In the genomic region with DNA sequence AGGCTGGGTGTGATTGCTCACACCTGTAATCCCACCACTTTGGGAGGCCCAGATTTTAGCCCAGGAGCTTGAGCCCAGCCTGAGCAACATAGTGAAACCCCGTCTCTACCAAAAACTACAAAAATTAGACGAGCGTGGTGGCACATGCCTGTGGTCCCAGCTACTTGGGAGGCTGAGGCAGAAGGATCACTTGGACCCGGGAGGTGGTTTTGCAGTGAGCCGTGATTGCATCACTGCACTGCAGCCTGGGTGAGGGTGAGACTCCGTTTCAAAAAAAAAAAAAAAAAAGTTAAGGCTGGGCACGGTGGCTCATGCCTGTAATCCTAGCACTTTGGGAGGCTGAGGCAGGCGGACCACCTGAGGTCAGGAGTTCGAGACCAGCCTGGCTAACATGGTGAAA, we compare ENCODE assay signal across 8 cellular contexts. TPM values are rescaled to one million over a fixed set of nuclear protein-coding genes. Genes with fewer than 3 reads are reported as not detected.
"Had no signal": no experiment of that assay in that cellular context is flagged by ENCODE, and none has a peak within 500 bp of the region (broad histone marks: within the 10 kb centered on the region; RNA-seq: fewer than 3 reads in every experiment).

No MANE protein-coding gene starts in this region.

RNA-seq across cellular contexts. Expression of gene MLXIPL, which starts 43.3 kb away (rescaled TPM):
- total RNA-seq: activated CD4-positive, alpha-beta memory T cell treated with anti-CD3 and anti-CD28 coated beads, Interleukin-2, amount 10 ng/mL, durations not matched to agents 7 days and 5 days; activated CD4-positive, alpha-beta T cell treated with anti-CD3 and anti-CD28 coated beads for 36 hours; activated CD4-positive, alpha-beta T cell treated with anti-CD3 and anti-CD28 coated beads, Interleukin-2, amount 10 ng/mL, durations not matched to agents 7 days and 5 days; activated CD8-positive, alpha-beta memory T cell treated with anti-CD3 and anti-CD28 coated beads, Interleukin-2, amount 10 ng/mL, durations not matched to agents 7 days and 5 days; activated CD8-positive, alpha-beta T cell treated with anti-CD3 and anti-CD28 coated beads, Interleukin-2, amount 10 ng/mL, durations not matched to agents 7 days and 5 days; activated naive CD8-positive, alpha-beta T cell treated with anti-CD3 and anti-CD28 coated beads, Interleukin-2, amount 10 ng/mL, durations not matched to agents 7 days and 5 days; activated T-helper 2 cell treated with anti-CD3 and anti-CD28 coated beads, Interferon-gamma antibody, Interleukin-2, Interleukin-4, amounts not matched to agents 10 μg/mL and 5 μg/mL and 100 μg/mL, durations not matched to agents 14 hours and 24 hours and 36 hours; bronchial epithelial cell had no signal
